ENCODE assay signal across 9 cellular contexts in the genomic region with DNA sequence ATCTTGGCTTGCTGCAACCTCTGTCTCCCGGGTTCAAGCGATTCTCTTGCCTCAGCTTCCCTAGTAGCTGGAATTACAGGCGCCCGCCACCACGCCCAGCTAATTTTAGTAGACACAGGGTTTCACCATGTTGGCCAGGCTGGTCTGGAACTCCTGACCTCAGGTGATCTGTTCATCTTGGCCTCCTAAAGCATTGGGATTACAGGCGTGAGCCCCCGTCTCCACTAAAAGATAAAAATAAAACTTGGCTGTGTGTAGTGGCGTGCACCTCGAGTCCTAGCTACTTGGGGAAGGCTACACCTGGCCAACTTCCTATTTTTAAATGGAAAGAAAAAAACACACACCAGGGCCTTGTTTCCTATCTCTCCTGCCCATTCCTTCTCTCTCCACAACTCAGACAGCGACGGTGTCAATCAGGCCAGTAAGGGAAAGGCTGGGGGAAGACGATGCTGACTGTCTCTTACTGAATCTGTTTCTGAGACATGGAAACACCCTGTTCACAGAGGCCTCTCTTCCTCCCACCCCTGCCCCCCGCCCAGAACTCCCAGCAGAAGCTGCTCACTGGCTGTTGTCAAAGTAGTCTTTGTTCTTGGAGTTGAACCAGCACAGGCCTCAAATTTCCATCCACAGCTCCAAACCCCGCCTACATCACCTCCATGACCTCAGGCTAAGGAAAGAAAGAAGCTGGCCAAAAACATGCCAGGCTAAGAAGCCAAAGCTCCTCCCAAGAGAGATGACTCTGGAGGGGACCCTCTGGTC.
DNase-seq lines count a peak whose midpoint lies in the region; ATAC-seq and TF ChIP-seq lines count a peak whose summit lies in the region.
"Had no signal": no experiment of that assay in that cellular context is flagged by ENCODE, and none has a peak within 500 bp of the region (broad histone marks: within the 10 kb centered on the region; RNA-seq: fewer than 3 reads in every experiment).

No MANE protein-coding gene starts in this region.

- H3K4me1 ChIP-seq in psoas muscle = peaks cover 55% of the 10 kb centered on the region

- no peaks in the 10 kb centered on the region for H3K27me3 ChIP-seq in psoas muscle (ENCODE audit: insufficient read depth in 3 of 3, low read length in 2 of 3)

- H3K4me3 ChIP-seq in psoas muscle = no peak overlapping the region

- H3K27ac Mint-ChIP-seq in T-cell = no peak overlapping the region

- no peak overlapping the region for H3K4me3 Mint-ChIP-seq in T-cell

- H3K27ac ChIP-seq in VCaP (peak overlapping the region; percentile 29), psoas muscle (peak overlapping the region; percentile 91)

- TF ChIP-seq CTCF in VCaP (conservative IDR thresholded peaks at IDR 0.05) (no peak), psoas muscle (IDR thresholded peaks at IDR 0.05) (no peak), GM10266 (IDR thresholded peaks at IDR 0.05; ENCODE audit: control insufficient read depth, insufficient read depth, low read depth, missing control alignments) (no peak)

- H3K27me3 Mint-ChIP-seq in T-cell = peaks cover 13 to 24% of the 10 kb centered on the region in 2 donors

- CTCF ChIA-PET in T-cell (lab: Charles Lee) = no interaction called here

- peak; percentile 32 for DNase-seq in EL
- peak; percentile 77 for DNase-seq in cardiac septum (ENCODE audit: low spot score)
- DNase-seq in psoas muscle = peak; percentile 64 to 86
- no peak for DNase-seq in GM10266 (ENCODE audit: extremely low spot score)
- no peak for DNase-seq in T1000 (lab: John Stamatoyannopoulos, UW)
- no peak for DNase-seq in T-cell
- DNase-seq: NCI-H2029 had no signal

- H3K9me3 ChIP-seq in psoas muscle = no peaks in the 10 kb centered on the region

- H3K9me3 Mint-ChIP-seq in T-cell = no peaks in the 10 kb centered on the region

- POLR2A ChIA-PET in T-cell (lab: Charles Lee) = no interaction called here

- H3K4me1 Mint-ChIP-seq in T-cell = peaks cover 4 to 6% (median 6%) of the 10 kb centered on the region in 3 donors

- intact Hi-C loops in cardiac septum (cut with DNase I) (loop anchor here (5.0 kb wide), 1 partner anchor 34 kb away; no protein-coding TSS in a partner anchor), psoas muscle (cut with DNase I) (loop anchor here (5.0 to 10.0 kb wide), 2 partner anchors 88 to 94 kb away; partner anchors contain the start of gene NXN (in 1 of the 2))

- no peaks in the 10 kb centered on the region for H3K36me3 Mint-ChIP-seq in T-cell

- ATAC-seq in psoas muscle (peak; percentile 65 to 79 (median 75)), T-cell (replicated peaks in 1 of 4) (no peak), HG03378 (IDR thresholded peaks at IDR 0.05; ENCODE audit: unreplicated experiment) (no peak)

- WGBS in psoas muscle, 3 donors = 15 to 17% (median 15%) methylated on average over 14 of the region's 14 CpGs

- no peaks in the 10 kb centered on the region for H3K36me3 ChIP-seq in psoas muscle (ENCODE audit: insufficient read depth in 1 of 2, low read depth in 1 of 2)

Comparison
In these comparisons a context has a peak if more than half of its experiments do, and no peak if none do; other contexts are left out.
1. DNase-seq: peak in EL (single experiment), cardiac septum (single experiment) and psoas muscle (2 of 2); none in GM10266 (single experiment), T1000 (single experiment) and T-cell (0 of 34).
2. ATAC-seq: peak in psoas muscle (4 of 4); none in T-cell (0 of 4) and HG03378 (single experiment).